ENCODE assay signal across 15 cellular contexts in the genomic region with DNA sequence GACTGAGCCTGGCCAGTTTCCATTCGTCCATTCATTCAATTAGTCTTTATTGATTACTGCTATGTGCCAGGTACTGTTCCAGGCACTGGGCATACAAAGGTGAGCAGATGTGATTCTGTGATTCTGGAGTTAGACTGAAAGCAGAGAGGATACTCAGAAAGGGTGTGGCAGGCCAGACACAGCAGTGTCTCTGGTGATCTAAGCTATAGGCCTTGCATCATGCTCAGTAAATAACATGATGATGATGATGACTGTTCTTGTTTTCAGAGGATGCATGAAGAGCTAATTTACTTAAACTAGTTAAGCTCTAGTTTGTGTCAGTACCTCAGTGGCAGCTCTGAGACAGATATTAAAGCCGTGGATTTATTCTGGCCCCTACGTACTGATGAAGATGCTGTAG. TPM values are rescaled to one million over a fixed set of nuclear protein-coding genes. Genes with fewer than 3 reads are reported as not detected.
DNase-seq lines count a peak whose midpoint lies in the region; ATAC-seq, FAIRE-seq and TF ChIP-seq lines count a peak whose summit lies in the region.
"Had no signal": no experiment of that assay in that cellular context is flagged by ENCODE, and none has a peak within 500 bp of the region (broad histone marks: within the 10 kb centered on the region; RNA-seq: fewer than 3 reads in every experiment).

No MANE protein-coding gene starts in this region.

- no peak overlapping the region for H2AFZ ChIP-seq in GM12878 (ENCODE audit: control insufficient read depth, low read depth, low read length)

- POLR2A ChIA-PET in GM12878 (lab: Charles Lee): no interaction called here

- H3K4me1 ChIP-seq in GM12878 (ENCODE audit: control insufficient read depth, insufficient read depth, low read length): peaks cover 36% of the 10 kb centered on the region
- H3K4me1 ChIP-seq: ascending aorta had no signal

- RAD21 ChIA-PET in GM12878 (lab: Charles Lee; ENCODE audit: unreplicated experiment): interaction anchor here (0.7 to 1.2 kb wide), 2 partner anchors 24 to 29 kb away, joined by 3 read pairs; no protein-coding TSS in a partner anchor

- peak; percentile 1 for DNase-seq in SIG-M5 treated with dmso at 0.1 percent for 504 hours (lab: John Stamatoyannopoulos, UW; ENCODE audit: unreplicated experiment)
- DNase-seq in SIG-M5 (lab: John Stamatoyannopoulos, UW): no peak
- peak; percentile 16 for DNase-seq in HFFc6
- no peak for DNase-seq in GM12878 (ENCODE audit: low read depth, low spot score)
- no peak for DNase-seq in natural killer cell treated with Interleukin-12 subunit alpha and Interleukin-12 subunit beta and Interleukin-15 and Interleukin-18, amount 100 ng/mL, for 72 hours (ENCODE audit: low spot score)
- DNase-seq in UCSD-AML1 (lab: John Stamatoyannopoulos, UW; ENCODE audit: unreplicated experiment): no peak
- DNase-seq in H4 (ENCODE audit: low spot score): no peak
- DNase-seq: dorsolateral prefrontal cortex, foreskin melanocyte, NCI-H1694, SHP77 treated with DMSO at 0.1 percent for 48 hours had no signal

- H3K9ac ChIP-seq in GM12878 (ENCODE audit: control insufficient read depth, insufficient read depth, low read length): no peak overlapping the region

- H3K4me3 ChIP-seq in GM12878: no peak overlapping the region
- H3K4me3 ChIP-seq: A549, ascending aorta, dorsolateral prefrontal cortex had no signal

- no peak for TF ChIP-seq CTCF in HFFc6 (IDR thresholded peaks at IDR 0.05)
- no peak for TF ChIP-seq CTCF in GM12878 (IDR thresholded peaks at IDR 0.05 in 2 of 3, conservative IDR thresholded peaks at IDR 0.05 in 1 of 3; ENCODE audit: control insufficient read depth in 2 of 3, extremely low read depth in 1 of 3, insufficient read depth in 1 of 3, low read depth in 3 of 3, low read length in 3 of 3)

- no peak overlapping the region for H3K4me2 ChIP-seq in GM12878 (ENCODE audit: control insufficient read depth, insufficient read depth)
- H3K4me2 ChIP-seq: A549 had no signal

- ATAC-seq in GM12878: peak; percentile 9; the same call in 2 of the 3 replicates
- ATAC-seq in natural killer cell treated with Interleukin-12 subunit alpha and Interleukin-12 subunit beta and Interleukin-15 and Interleukin-18, amount 100 ng/mL, for 72 hours: no peak
- ATAC-seq in HG03175 (IDR thresholded peaks at IDR 0.05; ENCODE audit: unreplicated experiment): no peak
- ATAC-seq: A549 had no signal

- intact Hi-C loops in GM12878 (cut with micrococcal nuclease; ENCODE audit: unreplicated experiment): no loop called here

- H3K79me2 ChIP-seq in GM12878 (ENCODE audit: control insufficient read depth, insufficient read depth, low read length): no peaks in the 10 kb centered on the region; the same call in 1 of the 2 replicates

- TF ChIP-seq EP300 in GM12878 (IDR thresholded peaks at IDR 0.05; ENCODE audit: borderline replicate concordance in 1 of 2, control insufficient read depth in 1 of 2, low read depth in 2 of 2, low read length in 2 of 2): no peak

- no peak for FAIRE-seq in GM12878 (lab: Jason Lieb, UNC)
- FAIRE-seq: A549 had no signal

- no peaks in the 10 kb centered on the region; the same call in 2 of the 3 replicates for H3K9me3 ChIP-seq in GM12878 (replicated peaks; ENCODE audit: control insufficient read depth, insufficient read depth, low read length)
- H3K9me3 ChIP-seq: A549, ascending aorta had no signal

- in situ Hi-C loops in GM12878 (cut with MboI): no loop called here

- WGBS in GM12878 (ENCODE audit: insufficient coverage, insufficient replicate concordance, low lambda C conversion rate, missing lambda C conversion rate): 69% methylated on average over 3 of the region's 3 CpGs

- no peak for TF ChIP-seq POLR2A in GM12878 (IDR thresholded peaks at IDR 0.05; ENCODE audit: low read depth, low read length)

- TF ChIP-seq RAD21 in GM12878 (IDR thresholded peaks at IDR 0.05; ENCODE audit: insufficient read depth, low read depth, low read length): no peak

- no peaks in the 10 kb centered on the region for H4K20me1 ChIP-seq in GM12878 (ENCODE audit: control insufficient read depth, insufficient read depth)

- H3K27me3 ChIP-seq in GM12878 (replicated peaks in 1 of 2; ENCODE audit: control insufficient read depth in 2 of 2, insufficient read depth in 2 of 2, low read length in 1 of 2): no peaks in the 10 kb centered on the region
- H3K27me3 ChIP-seq: ascending aorta, dorsolateral prefrontal cortex had no signal

- H3K36me3 ChIP-seq in GM12878 (ENCODE audit: control insufficient read depth in 2 of 2, insufficient read depth in 2 of 2, low read length in 1 of 2): no peaks in the 10 kb centered on the region
- H3K36me3 ChIP-seq: ascending aorta had no signal

- H3K27me3 Mint-ChIP-seq in HFFc6 (ENCODE audit: insufficient read depth): no peaks in the 10 kb centered on the region
- H3K27me3 Mint-ChIP-seq in natural killer cell treated with Interleukin-12 subunit alpha and Interleukin-12 subunit beta and Interleukin-15 and Interleukin-18, amount 100 ng/mL, for 72 hours: no peaks in the 10 kb centered on the region

- no TSS peak for BruUV-seq in GM12878 (replicated peaks; lab: Mats Ljungman, UMichigan)

- H3K27ac Mint-ChIP-seq in HFFc6: no peak overlapping the region
- peak overlapping the region; percentile 10 to 16 for H3K27ac Mint-ChIP-seq in natural killer cell treated with Interleukin-12 subunit alpha and Interleukin-12 subunit beta and Interleukin-15 and Interleukin-18, amount 100 ng/mL, for 72 hours

- H3K4me3 Mint-ChIP-seq in HFFc6: no peak overlapping the region
- H3K4me3 Mint-ChIP-seq in natural killer cell treated with Interleukin-12 subunit alpha and Interleukin-12 subunit beta and Interleukin-15 and Interleukin-18, amount 100 ng/mL, for 72 hours: no peak overlapping the region

- H3K4me1 Mint-ChIP-seq in HFFc6 (ENCODE audit: low read depth): peaks cover 37% of the 10 kb centered on the region
- H3K4me1 Mint-ChIP-seq in natural killer cell treated with Interleukin-12 subunit alpha and Interleukin-12 subunit beta and Interleukin-15 and Interleukin-18, amount 100 ng/mL, for 72 hours (ENCODE audit: low read depth in 2 of 2): peaks cover 38 to 47% of the 10 kb centered on the region in 2 donors

- CTCF ChIA-PET in GM12878 (lab: Yijun Ruan, JAX): interaction anchor here (1.1 to 1.8 kb wide), 7 partner anchors 8 to 399 kb away, joined by 3 to 5 read pairs (median 4); no protein-coding TSS in a partner anchor

- H3K27ac ChIP-seq in GM12878 (ENCODE audit: control insufficient read depth, insufficient read depth): no peak overlapping the region
- H3K27ac ChIP-seq: A549, ascending aorta, dorsolateral prefrontal cortex, VCaP had no signal

- SMC1A ChIA-PET in GM12878 (lab: Charles Lee; ENCODE audit: uncharacterized antibody, unreplicated experiment): interaction anchor here (0.8 to 1.3 kb wide), 3 partner anchors 23 to 33 kb away, joined by 3 to 5 read pairs (median 3); partner anchors contain the start of gene FUCA2

- H3K36me3 Mint-ChIP-seq in HFFc6 (ENCODE audit: low read depth): no peaks in the 10 kb centered on the region
- no peaks in the 10 kb centered on the region for H3K36me3 Mint-ChIP-seq in natural killer cell treated with Interleukin-12 subunit alpha and Interleukin-12 subunit beta and Interleukin-15 and Interleukin-18, amount 100 ng/mL, for 72 hours

- H3K9me3 Mint-ChIP-seq in HFFc6: no peaks in the 10 kb centered on the region
- no peaks in the 10 kb centered on the region for H3K9me3 Mint-ChIP-seq in natural killer cell treated with Interleukin-12 subunit alpha and Interleukin-12 subunit beta and Interleukin-15 and Interleukin-18, amount 100 ng/mL, for 72 hours

TF ChIP-seq in GM12878, 131 proteins besides CTCF, POLR2A, EP300 and RAD21 (continues in another document):
- no peak for TF ChIP-seq BHLHE40 (IDR thresholded peaks at IDR 0.05; ENCODE audit: borderline replicate concordance in 1 of 2, low read depth in 2 of 2, low read length in 1 of 2)
- no peak for TF ChIP-seq CHD1 (IDR thresholded peaks at IDR 0.05; ENCODE audit: low read depth, low read length)
- TF ChIP-seq MTA2 (IDR thresholded peaks at IDR 0.05; ENCODE audit: low read depth): no peak
- TF ChIP-seq, protein P1, sequence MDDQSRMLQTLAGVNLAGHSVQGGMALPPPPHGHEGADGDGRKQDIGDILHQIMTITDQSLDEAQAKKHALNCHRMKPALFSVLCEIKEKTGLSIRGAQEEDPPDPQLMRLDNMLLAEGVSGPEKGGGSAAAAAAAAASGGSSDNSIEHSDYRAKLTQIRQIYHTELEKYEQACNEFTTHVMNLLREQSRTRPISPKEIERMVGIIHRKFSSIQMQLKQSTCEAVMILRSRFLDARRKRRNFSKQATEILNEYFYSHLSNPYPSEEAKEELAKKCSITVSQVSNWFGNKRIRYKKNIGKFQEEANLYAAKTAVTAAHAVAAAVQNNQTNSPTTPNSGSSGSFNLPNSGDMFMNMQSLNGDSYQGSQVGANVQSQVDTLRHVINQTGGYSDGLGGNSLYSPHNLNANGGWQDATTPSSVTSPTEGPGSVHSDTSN (IDR thresholded peaks at IDR 0.05; ENCODE audit: insufficient replicate concordance, low read depth, low read length): no peak
- TF ChIP-seq POU2F2 (IDR thresholded peaks at IDR 0.05; ENCODE audit: borderline replicate concordance, low read depth, low read length): no peak

RNA-seq across cellular contexts. Expression of gene FUCA2, which starts 31.4 kb away (rescaled TPM):
- total RNA-seq in HFFc6 (2021; fragmentation: NEBNext Ultra II Directional; extraction: Animal tissue kit (Norgen Biotek cat#: 25700)): 100 to 1,000 TPM in 4 of 6 experiments, 10 to 100 TPM in 2; 86.4 to 126 (median 121) TPM
- 22.0 and 22.3 TPM in 2 replicates for total RNA-seq in GM12878 (2013; cell fraction: nucleolus; rRNA removed)
- 19.5 and 19.7 TPM in 2 replicates for total RNA-seq in GM12878 (2014; rRNA removed)
- total RNA-seq in GM12878 (2014; rRNA removed; fragmentation: Illumina TruSeq; extraction: Trizol): 22.2 and 22.3 TPM in 2 replicates
- total RNA-seq in GM12878 (2021): 33.2 and 33.6 TPM in 2 replicates
- 17.9 TPM for polyA plus RNA-seq in GM12878 (2011; ENCODE audit: low read depth)
- 19.2 and 23.5 TPM in 2 replicates for polyA plus RNA-seq in GM12878 (2011; rRNA removed)
- 12.1 and 13.8 TPM in 2 replicates for polyA plus RNA-seq in GM12878 (2011; cell fraction: cytosol; rRNA removed)
- polyA plus RNA-seq in GM12878 (2011; cell fraction: nucleus; rRNA removed): 11.3 and 12.5 TPM in 2 replicates
- 17.7 and 18.7 TPM in 2 replicates for polyA plus RNA-seq in GM12878 (2012)
- polyA plus RNA-seq in GM12878 (2014; fragmentation: Illumina TruSeq; extraction: Trizol): 22.2 and 28.2 TPM in 2 replicates
- 10 to 100 TPM in 1 of 2 experiments, 1 to 10 TPM in 1; 5.7 to 11.8 TPM for polyA plus RNA-seq in GM12878 (2014; fragmentation: Nextera tagmentation; extraction: Ambion mirVana)
- polyA plus RNA-seq in GM12878 (2014; rRNA removed): 20.8 and 21.1 TPM in 2 replicates
- 10 to 100 TPM; 35.0 to 36.2 TPM for polyA plus RNA-seq in GM12878 (2016; fragmentation: Nextera tagmentation; extraction: Ambion mirVana)
- 8.8 and 9.1 TPM in 2 replicates for polyA minus RNA-seq in GM12878 (2011; rRNA and poly(A)+ RNA removed)
- 5.2 and 7.6 TPM in 2 replicates for polyA minus RNA-seq in GM12878 (2011; cell fraction: cytosol; rRNA and poly(A)+ RNA removed)
- 2.8 and 3.7 TPM in 2 replicates for polyA minus RNA-seq in GM12878 (2011; cell fraction: nucleus; rRNA and poly(A)+ RNA removed)
- total RNA-seq in natural killer cell treated with Interleukin-12 subunit alpha and Interleukin-12 subunit beta and Interleukin-15 and Interleukin-18, amount 100 ng/mL, for 72 hours: 10 to 100 TPM; 25.4 to 28.9 TPM
- 68.2 and 72.8 TPM in 2 replicates for total RNA-seq in H4 (2014; rRNA removed; shearing (Covaris generic))

Comparison
In these comparisons a context has a peak if more than half of its experiments do, and no peak if none do; other contexts are left out.
1. DNase-seq: peak in SIG-M5 treated with dmso at 0.1 percent for 504 hours (single experiment) and HFFc6 (single experiment); none in SIG-M5 (single experiment), GM12878 (single experiment), natural killer cell treated with Interleukin-12 subunit alpha and Interleukin-12 subunit beta and Interleukin-15 and Interleukin-18, amount 100 ng/mL, for 72 hours (single experiment), UCSD-AML1 (single experiment) and H4 (single experiment).